In genomic region chr19:23285948-23286347, GRCh38 we compare ENCODE assay signal across 33 cellular contexts. TPM values are rescaled to one million over a fixed set of nuclear protein-coding genes. Genes with fewer than 3 reads are reported as not detected.
"Had no signal": no experiment of that assay in that cellular context is flagged by ENCODE, and none has a peak within 500 bp of the region (broad histone marks: within the 10 kb centered on the region; RNA-seq: fewer than 3 reads in every experiment).

No MANE protein-coding gene starts in this region.

- H3K27me3 ChIP-seq: ascending aorta, cardiac muscle cell, SJCRH30 had no signal

- H3K4me1 Mint-ChIP-seq: activated CD8-positive, alpha-beta memory T cell treated with anti-CD3 and anti-CD28 coated beads, Interleukin-2, amount 10 ng/mL, durations not matched to agents 7 days and 5 days; activated naive CD8-positive, alpha-beta T cell treated with anti-CD3 and anti-CD28 coated beads, Interleukin-2, amount 10 ng/mL, durations not matched to agents 7 days and 5 days had no signal

- H3K9me3 Mint-ChIP-seq: central memory CD8-positive, alpha-beta T cell had no signal

- H3K36me3 ChIP-seq: ascending aorta, cardiac muscle cell, SJCRH30, WERI-Rb-1 had no signal

- H3K27ac Mint-ChIP-seq: activated CD4-positive, alpha-beta memory T cell treated with anti-CD3 and anti-CD28 coated beads, Interleukin-2, amount 10 ng/mL, durations not matched to agents 7 days and 5 days; activated CD8-positive, alpha-beta memory T cell treated with anti-CD3 and anti-CD28 coated beads, Interleukin-2, amount 10 ng/mL, durations not matched to agents 7 days and 5 days; activated naive CD4-positive, alpha-beta T cell treated with anti-CD3 and anti-CD28 coated beads, Interleukin-2, amount 50 U/mL, for 24 hours; activated naive CD8-positive, alpha-beta T cell treated with anti-CD3 and anti-CD28 coated beads, Interleukin-2, amount 10 ng/mL, durations not matched to agents 7 days and 5 days had no signal

- DNase-seq: activated CD4-positive, alpha-beta memory T cell treated with anti-CD3 and anti-CD28 coated beads, Interleukin-2, amount 10 ng/mL, durations not matched to agents 7 days and 5 days; activated CD4-positive, alpha-beta T cell treated with anti-CD3 and anti-CD28 coated beads for 1 hour; activated CD4-positive, alpha-beta T cell treated with anti-CD3 and anti-CD28 coated beads for 48 hours; activated CD4-positive, CD25-positive, alpha-beta regulatory T cell; activated CD8-positive, alpha-beta memory T cell treated with anti-CD3 and anti-CD28 coated beads for 24 hours; activated CD8-positive, alpha-beta memory T cell treated with anti-CD3 and anti-CD28 coated beads, Interleukin-2, amount 10 ng/mL, durations not matched to agents 7 days and 5 days; activated CD8-positive, alpha-beta memory T cell treated with anti-CD3 and anti-CD28 coated beads, Interleukin-2, amount 50 U/mL, for 48 hours; activated gamma-delta T cell; activated naive CD4-positive, alpha-beta T cell treated with Interleukin-2 at 50 U/mL for 16 hours; activated naive CD8-positive, alpha-beta T cell treated with anti-CD3 and anti-CD28 coated beads, Interleukin-2, amount 10 ng/mL, durations not matched to agents 7 days and 5 days; activated T-cell treated with anti-CD3 and anti-CD28 coated beads, Interleukin-2, amount 50 U/mL, for 48 hours; amygdala; NCI-H1092; NCI-H1436 treated with DMSO at 0.1 percent for 48 hours; NCI-H1694 treated with DMSO at 0.1 percent for 48 hours; NCI-H2029 treated with DMSO at 0.1 percent for 48 hours; NCI-H2107; NCI-H2171; NCI-H510A; NCI-H526; NCI-H748 treated with DMSO at 0.1 percent for 48 hours; NK-92 treated with Interleukin-12 subunit alpha and Interleukin-12 subunit beta, amount 100 ng/mL, for 24 hours; PC-9; Right ventricle myocardium superior; T1000 had no signal

- FAIRE-seq: RCC 7860 had no signal

- H3K4me3 ChIP-seq: ascending aorta, cardiac muscle cell, PC-9, SJCRH30, SK-N-MC had no signal

- H3K4me3 Mint-ChIP-seq: activated CD4-positive, alpha-beta memory T cell treated with anti-CD3 and anti-CD28 coated beads, Interleukin-2, amount 10 ng/mL, durations not matched to agents 7 days and 5 days; activated CD8-positive, alpha-beta memory T cell treated with anti-CD3 and anti-CD28 coated beads, Interleukin-2, amount 10 ng/mL, durations not matched to agents 7 days and 5 days; activated naive CD4-positive, alpha-beta T cell treated with anti-CD3 and anti-CD28 coated beads, Interleukin-2, amount 50 U/mL, for 24 hours; activated naive CD8-positive, alpha-beta T cell treated with anti-CD3 and anti-CD28 coated beads, Interleukin-2, amount 10 ng/mL, durations not matched to agents 7 days and 5 days; central memory CD8-positive, alpha-beta T cell had no signal

- H3K4me1 ChIP-seq: ascending aorta, SJCRH30 had no signal

- H3K9me3 ChIP-seq: ascending aorta, SJCRH30 had no signal

- ATAC-seq: activated CD8-positive, alpha-beta memory T cell treated with anti-CD3 and anti-CD28 coated beads, Interleukin-2, amount 10 ng/mL, durations not matched to agents 7 days and 5 days had no signal

- H3K27ac ChIP-seq: ascending aorta, cardiac muscle cell, PC-9, SJCRH30, SK-N-MC, WERI-Rb-1 had no signal

- H3K27me3 Mint-ChIP-seq: activated CD4-positive, alpha-beta memory T cell treated with anti-CD3 and anti-CD28 coated beads, Interleukin-2, amount 10 ng/mL, durations not matched to agents 7 days and 5 days; activated CD8-positive, alpha-beta memory T cell treated with anti-CD3 and anti-CD28 coated beads, Interleukin-2, amount 10 ng/mL, durations not matched to agents 7 days and 5 days; activated naive CD4-positive, alpha-beta T cell treated with anti-CD3 and anti-CD28 coated beads, Interleukin-2, amount 50 U/mL, for 24 hours; activated naive CD8-positive, alpha-beta T cell treated with anti-CD3 and anti-CD28 coated beads, Interleukin-2, amount 10 ng/mL, durations not matched to agents 7 days and 5 days; central memory CD8-positive, alpha-beta T cell had no signal

- H3K4me2 ChIP-seq: PC-9 had no signal

RNA-seq across cellular contexts. Expression of gene ZNF724, which starts 35.8 kb away (rescaled TPM):
- total RNA-seq: ascending aorta had no signal
